Comparison of ENCODE assay signal across 32 cellular contexts in genomic region chr14:52590318-52590717, GRCh38. TPM values are rescaled to one million over a fixed set of nuclear protein-coding genes. Genes with fewer than 3 reads are reported as not detected.
"Had no signal": no experiment of that assay in that cellular context is flagged by ENCODE, and none has a peak within 500 bp of the region (broad histone marks: within the 10 kb centered on the region; RNA-seq: fewer than 3 reads in every experiment).

No MANE protein-coding gene starts in this region.

- H3K27ac ChIP-seq: ascending aorta, cardiac muscle cell, VCaP had no signal

- DNase-seq: activated B cell treated with CpG ODN at 0.5 μM for 24 hours; activated CD4-positive, alpha-beta memory T cell treated with anti-CD3 and anti-CD28 coated beads for 36 hours; activated CD4-positive, alpha-beta T cell treated with anti-CD3 and anti-CD28 coated beads for 4 hours; activated CD4-positive, alpha-beta T cell treated with anti-CD3 and anti-CD28 coated beads, Interleukin-2, amount 10 ng/mL, durations not matched to agents 24 days and 14 days; activated CD4-positive, alpha-beta T cell treated with anti-CD3 and anti-CD28 coated beads, Interleukin-2, amount 50 U/mL, for 1 hour; activated CD4-positive, alpha-beta T cell treated with anti-CD3 and anti-CD28 coated beads, Interleukin-2, amount 50 U/mL, for 4 hours; activated CD4-positive, CD25-positive, alpha-beta regulatory T cell treated with anti-CD3 and anti-CD28 coated beads, Interleukin-2, amount 50 U/mL, for 72 hours; activated CD8-positive, alpha-beta memory T cell treated with anti-CD3 and anti-CD28 coated beads, Interleukin-2, amount 50 U/mL, for 4 hours; activated CD8-positive, alpha-beta T cell treated with anti-CD3 and anti-CD28 coated beads for 36 hours; activated effector memory CD4-positive, alpha-beta T cell treated with anti-CD3 and anti-CD28 coated beads, Interleukin-2, amount 50 U/mL, for 16 hours; activated gamma-delta T cell treated with Interleukin-2 at 50 U/mL for 16 hours; activated naive CD4-positive, alpha-beta T cell; activated naive CD4-positive, alpha-beta T cell treated with anti-CD3 and anti-CD28 coated beads for 36 hours; activated naive CD4-positive, alpha-beta T cell treated with anti-CD3 and anti-CD28 coated beads, Interleukin-2, amount 50 U/mL, for 16 hours; activated naive CD8-positive, alpha-beta T cell treated with anti-CD3 and anti-CD28 coated beads for 36 hours; activated T-cell treated with anti-CD3 and anti-CD28 coated beads for 4 hours; activated T-cell treated with anti-CD3 and anti-CD28 coated beads, Interleukin-2, amount 50 U/mL, for 1 hour; activated T-cell treated with anti-CD3 and anti-CD28 coated beads, Interleukin-2, amount 50 U/mL, for 4 hours; activated T-cell treated with anti-CD3 and anti-CD28 coated beads, Interleukin-2, amount 50 U/mL, for 72 hours; amygdala; anterior cingulate cortex; caudate nucleus; cerebellar nuclear complex; T-cell; T-helper 17 cell had no signal

- H3K4me3 ChIP-seq: ascending aorta, cardiac muscle cell had no signal

- H3K9me3 ChIP-seq: ascending aorta had no signal

- H3K4me1 ChIP-seq: ascending aorta had no signal

- H3K36me3 ChIP-seq: ascending aorta, cardiac muscle cell had no signal

- H3K27me3 ChIP-seq: ascending aorta, cardiac muscle cell had no signal

- ATAC-seq: activated CD8-positive, alpha-beta T cell treated with anti-CD3 and anti-CD28 coated beads for 36 hours; activated naive CD4-positive, alpha-beta T cell treated with anti-CD3 and anti-CD28 coated beads, Interleukin-2, amount 50 U/mL, for 72 hours; activated T-cell treated with anti-CD3 and anti-CD28 coated beads, Interleukin-2, amount 50 U/mL, for 4 hours; activated T-cell treated with anti-CD3 and anti-CD28 coated beads, Interleukin-2, amount 50 U/mL, for 72 hours; activated T-helper 17 cell treated with anti-CD3 and anti-CD28 coated beads, Interleukin-2, amount 50 U/mL, for 72 hours; T-cell; T-helper 17 cell had no signal

- FAIRE-seq: bronchial epithelial cell, TTC549 had no signal

RNA-seq across cellular contexts. Expression of gene GPR137C, which starts 37.7 kb away (rescaled TPM):
- total RNA-seq: ascending aorta had no signal
